Comparison of ENCODE assay signal across 26 cellular contexts in the genomic region with DNA sequence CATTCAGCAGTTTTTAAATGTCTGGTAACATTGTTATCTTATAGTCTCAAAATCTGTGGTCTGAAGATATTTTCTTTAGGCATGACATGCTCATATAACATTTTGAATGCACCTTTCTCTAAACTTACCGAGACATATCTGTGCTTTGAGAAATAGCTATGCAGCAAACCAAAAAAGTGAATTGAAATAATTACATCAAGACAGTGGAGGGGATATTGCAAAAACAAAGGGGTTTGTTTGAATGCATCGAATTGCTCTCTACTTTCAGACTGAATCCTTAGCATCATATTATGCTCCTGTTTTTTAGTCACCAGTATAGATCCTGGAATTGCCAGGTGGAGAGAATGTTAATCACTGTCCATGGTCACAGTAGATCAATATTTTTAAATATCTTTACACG. TPM values are rescaled to one million over a fixed set of nuclear protein-coding genes. Genes with fewer than 3 reads are reported as not detected.
A peak's percentile ranks its signal among the peaks of the same experiment; 100 is the strongest.
DNase-seq lines count a peak whose midpoint lies in the region; ATAC-seq and TF ChIP-seq lines count a peak whose summit lies in the region.
"Had no signal": no experiment of that assay in that cellular context is flagged by ENCODE, and none has a peak within 500 bp of the region (broad histone marks: within the 10 kb centered on the region; RNA-seq: fewer than 3 reads in every experiment).

No MANE protein-coding gene starts in this region.

- 51 to 57% (median 54%) methylated on average over 3 of the region's 3 CpGs for WGBS in psoas muscle, 3 donors
- WGBS in neuronal stem cell (ENCODE audit: extremely low coverage in 2 of 2, insufficient read length in 2 of 2, insufficient replicate concordance in 1 of 2), 2 donors, result no CpG with 5 or more reads among the region's 3 CpGs

- H2AK5ac ChIP-seq in neuronal stem cell (ENCODE audit: low read depth, low read length), result no peak overlapping the region

- no peak overlapping the region for H2BK12ac ChIP-seq in neuronal stem cell (ENCODE audit: low read length)

- no peak overlapping the region for H3K4ac ChIP-seq in neuronal stem cell (ENCODE audit: low read length)

- H3K18ac ChIP-seq in neuronal stem cell (ENCODE audit: low read length), result no peak overlapping the region

- intact Hi-C loops in dorsolateral prefrontal cortex (cut with DNase I), result no loop called here
- intact Hi-C loops in psoas muscle (cut with DNase I), result loop anchor here in 1 of 2 donors (5.0 kb wide), 1 partner anchor 33 kb away; no protein-coding TSS in a partner anchor

- no peak overlapping the region for H2BK5ac ChIP-seq in neuronal stem cell (ENCODE audit: low read length)

- H3K27me3 ChIP-seq in BLaER1 (peaks cover 47% of the 10 kb centered on the region), Loucy (ENCODE audit: insufficient read depth, low read length, poor library complexity, severe bottlenecking) (no peaks in the 10 kb centered on the region), dorsolateral prefrontal cortex (peaks cover 0 to 15% (median 0%) of the 10 kb centered on the region in 45 donors), psoas muscle (ENCODE audit: insufficient read depth in 3 of 3, low read length in 2 of 3) (no peaks in the 10 kb centered on the region), neuronal stem cell (ENCODE audit: control insufficient read depth in 3 of 3, insufficient read depth in 3 of 3, low read depth in 1 of 3, low read length in 3 of 3) (peaks cover 2 to 26% (median 12%) of the 10 kb centered on the region in 3 experiments)

- no peak overlapping the region for H2BK120ac ChIP-seq in neuronal stem cell (ENCODE audit: low read depth, low read length)

- TF ChIP-seq CTCF in Loucy (conservative IDR thresholded peaks at IDR 0.05; ENCODE audit: low read length) (no peak), dorsolateral prefrontal cortex (IDR thresholded peaks at IDR 0.05 in 54 of 56, conservative IDR thresholded peaks at IDR 0.05 in 2 of 56; ENCODE audit: low read depth in 1 of 56, partially characterized antibody in 56 of 56) (no peak), psoas muscle (IDR thresholded peaks at IDR 0.05) (no peak)

- no peaks in the 10 kb centered on the region for H3F3A ChIP-seq in Loucy (ENCODE audit: low read depth)

- H3K9me2 ChIP-seq in Loucy (replicated peaks; ENCODE audit: low read depth, low read length), result no peaks in the 10 kb centered on the region

- H3K79me2 ChIP-seq in Loucy (ENCODE audit: insufficient read depth, low read length), result peaks cover 34% of the 10 kb centered on the region; the same call in 1 of the 2 replicates

- no peak overlapping the region for H2BK15ac ChIP-seq in neuronal stem cell (ENCODE audit: low read length)

- no peak overlapping the region for H4K8ac ChIP-seq in neuronal stem cell (ENCODE audit: low read depth, low read length)

- H3K4me1 ChIP-seq in BLaER1 (peaks cover 31% of the 10 kb centered on the region), Loucy (ENCODE audit: insufficient read depth, low read length, poor library complexity, severe bottlenecking) (peaks cover 40% of the 10 kb centered on the region), psoas muscle (peaks cover 11% of the 10 kb centered on the region), neuronal stem cell (ENCODE audit: control insufficient read depth in 2 of 2, insufficient read depth in 1 of 2, low read depth in 1 of 2, low read length in 2 of 2) (peaks cover 2 to 3% of the 10 kb centered on the region in 2 donors)
- H3K4me1 ChIP-seq: SJSA1 had no signal

- no peaks in the 10 kb centered on the region for H3K9me3 ChIP-seq in BLaER1
- H3K9me3 ChIP-seq in Loucy (ENCODE audit: insufficient read depth, low read depth, low read length), result no peaks in the 10 kb centered on the region
- no peaks in the 10 kb centered on the region for H3K9me3 ChIP-seq in psoas muscle
- H3K9me3 ChIP-seq in neuronal stem cell (replicated peaks in 1 of 2; ENCODE audit: control insufficient read depth in 2 of 2, insufficient read depth in 1 of 2, low read depth in 1 of 2, low read length in 2 of 2), result no peaks in the 10 kb centered on the region
- H3K9me3 ChIP-seq: MG63, SJSA1 had no signal

- H3K9ac ChIP-seq in BLaER1 (peak overlapping the region; percentile 94), Loucy (ENCODE audit: low read depth, low read length, poor library complexity, severe bottlenecking) (peak overlapping the region; percentile 76), neuronal stem cell (ENCODE audit: low read depth, low read length, poor library complexity) (no peak overlapping the region)

- H3K4me3 ChIP-seq in BLaER1, result peak overlapping the region; percentile 80
- peak overlapping the region; percentile 77 for H3K4me3 ChIP-seq in Loucy (ENCODE audit: low read length, poor library complexity, severe bottlenecking)
- peak overlapping the region in 58 of 59 donors; percentile 8 to 92 (median 71) for H3K4me3 ChIP-seq in dorsolateral prefrontal cortex
- peak overlapping the region; percentile 80 for H3K4me3 ChIP-seq in psoas muscle
- no peak overlapping the region for H3K4me3 ChIP-seq in neuronal stem cell (ENCODE audit: low read length in 2 of 2)
- H3K4me3 ChIP-seq: GM23338, MG63, PC-9, SJSA1 had no signal

- H2AFZ ChIP-seq in Loucy (ENCODE audit: low read length) (no peak overlapping the region), neuronal stem cell (ENCODE audit: low read length) (no peak overlapping the region)
- H2AFZ ChIP-seq: GM23338, PC-9 had no signal

- no peak for DNase-seq in dorsolateral prefrontal cortex
- no peak for DNase-seq in psoas muscle
- no peak for DNase-seq in NCI-H69 (lab: John Stamatoyannopoulos, UW)
- no peak for DNase-seq in neuronal stem cell (ENCODE audit: low spot score)
- no peak for DNase-seq in KG1 (lab: John Stamatoyannopoulos, UW)
- DNase-seq: CD4-positive, CD25-positive, alpha-beta regulatory T cell; DMS153; HCEC 1CT; MG63; NCI-H1105 treated with DMSO at 0.1 percent for 48 hours; NCI-H146; NCI-H1930; NCI-H2107; NCI-H524; NCI-H774; PC-9; Right ventricle myocardium superior had no signal

- ATAC-seq in psoas muscle (no peak), HG03045 (IDR thresholded peaks at IDR 0.05; ENCODE audit: unreplicated experiment) (no peak)
- ATAC-seq: GM23338 had no signal

- H3K36me3 ChIP-seq in BLaER1, result no peaks in the 10 kb centered on the region; the same call in 1 of the 2 replicates
- H3K36me3 ChIP-seq in Loucy (ENCODE audit: insufficient read depth, low read length), result no peaks in the 10 kb centered on the region
- peaks cover 0 to 9% of the 10 kb centered on the region in 2 donors for H3K36me3 ChIP-seq in psoas muscle (ENCODE audit: insufficient read depth in 1 of 2, low read depth in 1 of 2)
- no peaks in the 10 kb centered on the region for H3K36me3 ChIP-seq in neuronal stem cell (replicated peaks in 1 of 2; ENCODE audit: control insufficient read depth in 2 of 2, insufficient read depth in 2 of 2, low read length in 2 of 2)
- H3K36me3 ChIP-seq: MG63, SJSA1 had no signal

- H3K14ac ChIP-seq in neuronal stem cell (ENCODE audit: low read length), result no peak overlapping the region

- no peaks in the 10 kb centered on the region for H3K79me1 ChIP-seq in neuronal stem cell (ENCODE audit: low read depth, low read length)

- H4K91ac ChIP-seq in neuronal stem cell (ENCODE audit: low read depth, low read length, poor library complexity), result no peak overlapping the region

- peaks cover 8% of the 10 kb centered on the region; the same call in 1 of the 2 replicates for H4K20me1 ChIP-seq in BLaER1
- H4K20me1 ChIP-seq in Loucy (ENCODE audit: insufficient read depth, low read length, poor library complexity, severe bottlenecking), result no peaks in the 10 kb centered on the region

- H3K4me2 ChIP-seq in BLaER1 (peak overlapping the region; percentile 73), Loucy (ENCODE audit: low read depth, low read length, poor library complexity, severe bottlenecking) (peak overlapping the region; percentile 71), neuronal stem cell (ENCODE audit: insufficient read depth, low read length, poor library complexity, severe bottlenecking) (no peak overlapping the region)
- H3K4me2 ChIP-seq: GM23338, PC-9 had no signal

- H3K23ac ChIP-seq in neuronal stem cell (ENCODE audit: low read depth, low read length, poor library complexity), result no peak overlapping the region

- H3K27ac ChIP-seq in BLaER1 (peak overlapping the region; percentile 90), dorsolateral prefrontal cortex (peak overlapping the region in 50 of 59 donors; percentile 1 to 96 (median 86)), psoas muscle (peak overlapping the region; percentile 90), neuronal stem cell (replicated peaks; ENCODE audit: low read length) (no peak overlapping the region)
- H3K27ac ChIP-seq: 22Rv1, PC-9, SJSA1 had no signal

RNA-seq across cellular contexts. Expression of gene ARPP21, which starts 5.1 kb away (rescaled TPM):
- total RNA-seq in dorsolateral prefrontal cortex, result 100 to 1,000 TPM in 116 of 120 experiments, 10 to 100 TPM in 4; 77.6 to 293 (median 180) TPM
- total RNA-seq in psoas muscle, result 100 to 1,000 TPM in 3 of 4 donors, 10 to 100 TPM in 1; 99.6 to 336 (median 123) TPM
- 100 to 1,000 TPM in 1 of 3 donors, 10 to 100 TPM in 2; 86.4 to 101 (median 99.9) TPM for polyA plus RNA-seq in psoas muscle
- polyA plus RNA-seq in neuronal stem cell (2013, experiment 1 of 2), result 0.13 TPM
- polyA plus RNA-seq in neuronal stem cell (2013, experiment 2 of 2), result 0.10 TPM
- total RNA-seq: B cell; CD4-positive, CD25-positive, alpha-beta regulatory T cell; GM23338; HT-29; PC-9; Right ventricle myocardium superior; RPMI7951; SJSA1 had no signal
- polyA plus RNA-seq: CD4-positive, CD25-positive, alpha-beta regulatory T cell; GM23338 had no signal

Comparison
In these comparisons a context has a peak if more than half of its experiments do, and no peak if none do; other contexts are left out.
1. H3K4me3 ChIP-seq: peak in BLaER1 (single experiment), Loucy (single experiment), dorsolateral prefrontal cortex (58 of 59) and psoas muscle (single experiment); none in neuronal stem cell (0 of 2).